ENCODE assay signal across 1 cellular context in the genomic region with DNA sequence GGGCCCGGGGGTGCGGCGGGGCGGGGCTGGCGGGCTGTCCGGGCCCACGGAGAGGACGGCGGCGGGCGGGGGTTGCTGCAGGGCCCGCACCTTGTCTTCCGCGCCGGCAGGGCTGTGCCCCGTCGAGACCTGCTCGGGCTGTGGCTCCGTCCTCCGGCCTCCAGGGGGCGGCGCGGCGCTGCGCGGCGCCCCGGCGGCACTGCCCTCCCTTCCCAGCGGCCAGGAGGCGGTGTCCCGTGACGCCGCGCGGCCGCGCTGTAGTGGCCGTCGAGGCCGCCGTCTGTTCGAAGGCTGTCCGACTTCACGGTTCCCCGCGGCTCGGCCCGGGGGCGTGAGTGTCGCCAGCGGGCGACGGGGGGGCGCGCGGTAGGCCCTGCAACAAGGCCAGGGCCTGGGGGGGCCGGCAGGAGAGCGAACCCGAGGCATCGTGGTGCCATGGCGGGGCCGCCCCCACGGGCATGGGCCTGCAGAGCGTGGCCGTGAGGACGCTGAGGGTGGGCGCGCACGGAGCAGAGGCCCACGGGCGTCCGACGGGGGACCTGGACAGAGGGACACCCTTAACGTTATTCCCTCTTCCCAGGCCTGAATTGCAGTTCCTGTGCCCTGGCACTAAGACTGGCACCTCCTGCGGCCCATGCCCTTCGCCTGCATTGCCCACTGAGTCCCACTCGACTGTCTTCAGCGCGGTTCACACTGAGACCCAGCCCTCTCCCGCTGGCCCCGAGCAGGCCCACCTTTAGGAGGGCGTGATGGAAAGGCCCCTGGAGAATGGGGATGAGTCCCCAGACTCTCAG.
TF ChIP-seq lines count a peak whose summit lies in the region.

A gene with protein sequence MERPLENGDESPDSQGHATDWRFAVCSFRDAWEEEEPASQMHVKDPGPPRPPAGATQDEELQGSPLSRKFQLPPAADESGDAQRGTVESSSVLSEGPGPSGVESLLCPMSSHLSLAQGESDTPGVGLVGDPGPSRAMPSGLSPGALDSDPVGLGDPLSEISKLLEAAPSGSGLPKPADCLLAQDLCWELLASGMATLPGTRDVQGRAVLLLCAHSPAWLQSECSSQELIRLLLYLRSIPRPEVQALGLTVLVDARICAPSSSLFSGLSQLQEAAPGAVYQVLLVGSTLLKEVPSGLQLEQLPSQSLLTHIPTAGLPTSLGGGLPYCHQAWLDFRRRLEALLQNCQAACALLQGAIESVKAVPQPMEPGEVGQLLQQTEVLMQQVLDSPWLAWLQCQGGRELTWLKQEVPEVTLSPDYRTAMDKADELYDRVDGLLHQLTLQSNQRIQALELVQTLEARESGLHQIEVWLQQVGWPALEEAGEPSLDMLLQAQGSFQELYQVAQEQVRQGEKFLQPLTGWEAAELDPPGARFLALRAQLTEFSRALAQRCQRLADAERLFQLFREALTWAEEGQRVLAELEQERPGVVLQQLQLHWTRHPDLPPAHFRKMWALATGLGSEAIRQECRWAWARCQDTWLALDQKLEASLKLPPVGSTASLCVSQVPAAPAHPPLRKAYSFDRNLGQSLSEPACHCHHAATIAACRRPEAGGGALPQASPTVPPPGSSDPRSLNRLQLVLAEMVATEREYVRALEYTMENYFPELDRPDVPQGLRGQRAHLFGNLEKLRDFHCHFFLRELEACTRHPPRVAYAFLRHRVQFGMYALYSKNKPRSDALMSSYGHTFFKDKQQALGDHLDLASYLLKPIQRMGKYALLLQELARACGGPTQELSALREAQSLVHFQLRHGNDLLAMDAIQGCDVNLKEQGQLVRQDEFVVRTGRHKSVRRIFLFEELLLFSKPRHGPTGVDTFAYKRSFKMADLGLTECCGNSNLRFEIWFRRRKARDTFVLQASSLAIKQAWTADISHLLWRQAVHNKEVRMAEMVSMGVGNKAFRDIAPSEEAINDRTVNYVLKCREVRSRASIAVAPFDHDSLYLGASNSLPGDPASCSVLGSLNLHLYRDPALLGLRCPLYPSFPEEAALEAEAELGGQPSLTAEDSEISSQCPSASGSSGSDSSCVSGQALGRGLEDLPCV (plus strand): TSS at position 237 of the 794 bp plus-strand sequence. CDS start 513 bp downstream, at position 750.

TF ChIP-seq in HepG2, 621 proteins besides CTCF, POLR2A, EP300 and RAD21 (continued from another document and continues in another):
- TF ChIP-seq, protein P1, sequence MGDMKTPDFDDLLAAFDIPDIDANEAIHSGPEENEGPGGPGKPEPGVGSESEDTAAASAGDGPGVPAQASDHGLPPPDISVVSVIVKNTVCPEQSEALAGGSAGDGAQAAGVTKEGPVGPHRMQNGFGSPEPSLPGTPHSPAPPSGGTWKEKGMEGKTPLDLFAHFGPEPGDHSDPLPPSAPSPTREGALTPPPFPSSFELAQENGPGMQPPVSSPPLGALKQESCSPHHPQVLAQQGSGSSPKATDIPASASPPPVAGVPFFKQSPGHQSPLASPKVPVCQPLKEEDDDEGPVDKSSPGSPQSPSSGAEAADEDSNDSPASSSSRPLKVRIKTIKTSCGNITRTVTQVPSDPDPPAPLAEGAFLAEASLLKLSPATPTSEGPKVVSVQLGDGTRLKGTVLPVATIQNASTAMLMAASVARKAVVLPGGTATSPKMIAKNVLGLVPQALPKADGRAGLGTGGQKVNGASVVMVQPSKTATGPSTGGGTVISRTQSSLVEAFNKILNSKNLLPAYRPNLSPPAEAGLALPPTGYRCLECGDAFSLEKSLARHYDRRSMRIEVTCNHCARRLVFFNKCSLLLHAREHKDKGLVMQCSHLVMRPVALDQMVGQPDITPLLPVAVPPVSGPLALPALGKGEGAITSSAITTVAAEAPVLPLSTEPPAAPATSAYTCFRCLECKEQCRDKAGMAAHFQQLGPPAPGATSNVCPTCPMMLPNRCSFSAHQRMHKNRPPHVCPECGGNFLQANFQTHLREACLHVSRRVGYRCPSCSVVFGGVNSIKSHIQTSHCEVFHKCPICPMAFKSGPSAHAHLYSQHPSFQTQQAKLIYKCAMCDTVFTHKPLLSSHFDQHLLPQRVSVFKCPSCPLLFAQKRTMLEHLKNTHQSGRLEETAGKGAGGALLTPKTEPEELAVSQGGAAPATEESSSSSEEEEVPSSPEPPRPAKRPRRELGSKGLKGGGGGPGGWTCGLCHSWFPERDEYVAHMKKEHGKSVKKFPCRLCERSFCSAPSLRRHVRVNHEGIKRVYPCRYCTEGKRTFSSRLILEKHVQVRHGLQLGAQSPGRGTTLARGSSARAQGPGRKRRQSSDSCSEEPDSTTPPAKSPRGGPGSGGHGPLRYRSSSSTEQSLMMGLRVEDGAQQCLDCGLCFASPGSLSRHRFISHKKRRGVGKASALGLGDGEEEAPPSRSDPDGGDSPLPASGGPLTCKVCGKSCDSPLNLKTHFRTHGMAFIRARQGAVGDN (CRISPR knock-in tag; IDR thresholded peaks at IDR 0.05) = peak; percentile 97
- TF ChIP-seq ZNF335 (CRISPR knock-in tag; IDR thresholded peaks at IDR 0.05) = no peak
- peak; percentile 39 for TF ChIP-seq MAZ (IDR thresholded peaks at IDR 0.05; ENCODE audit: borderline replicate concordance, low read depth, low read length)
- TF ChIP-seq MAZ (CRISPR knock-in tag; IDR thresholded peaks at IDR 0.05; ENCODE audit: low read depth) = peak; percentile 85
- TF ChIP-seq FOXA3 (CRISPR knock-in tag; IDR thresholded peaks at IDR 0.05) = peak; percentile 41; the same call in 1 of the 2 replicates
- no peak for TF ChIP-seq SMAD9 (CRISPR knock-in tag; IDR thresholded peaks at IDR 0.05)
- no peak for TF ChIP-seq ZC3H4 (CRISPR knock-in tag; IDR thresholded peaks at IDR 0.05; ENCODE audit: borderline replicate concordance)
- TF ChIP-seq NFYC (CRISPR knock-in tag; IDR thresholded peaks at IDR 0.05) = no peak; the same call in 1 of the 2 replicates
- TF ChIP-seq, protein P2, sequence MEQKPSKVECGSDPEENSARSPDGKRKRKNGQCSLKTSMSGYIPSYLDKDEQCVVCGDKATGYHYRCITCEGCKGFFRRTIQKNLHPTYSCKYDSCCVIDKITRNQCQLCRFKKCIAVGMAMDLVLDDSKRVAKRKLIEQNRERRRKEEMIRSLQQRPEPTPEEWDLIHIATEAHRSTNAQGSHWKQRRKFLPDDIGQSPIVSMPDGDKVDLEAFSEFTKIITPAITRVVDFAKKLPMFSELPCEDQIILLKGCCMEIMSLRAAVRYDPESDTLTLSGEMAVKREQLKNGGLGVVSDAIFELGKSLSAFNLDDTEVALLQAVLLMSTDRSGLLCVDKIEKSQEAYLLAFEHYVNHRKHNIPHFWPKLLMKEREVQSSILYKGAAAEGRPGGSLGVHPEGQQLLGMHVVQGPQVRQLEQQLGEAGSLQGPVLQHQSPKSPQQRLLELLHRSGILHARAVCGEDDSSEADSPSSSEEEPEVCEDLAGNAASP (CRISPR knock-in tag; IDR thresholded peaks at IDR 0.05; ENCODE audit: borderline replicate concordance) = no peak
- TF ChIP-seq, protein P3, sequence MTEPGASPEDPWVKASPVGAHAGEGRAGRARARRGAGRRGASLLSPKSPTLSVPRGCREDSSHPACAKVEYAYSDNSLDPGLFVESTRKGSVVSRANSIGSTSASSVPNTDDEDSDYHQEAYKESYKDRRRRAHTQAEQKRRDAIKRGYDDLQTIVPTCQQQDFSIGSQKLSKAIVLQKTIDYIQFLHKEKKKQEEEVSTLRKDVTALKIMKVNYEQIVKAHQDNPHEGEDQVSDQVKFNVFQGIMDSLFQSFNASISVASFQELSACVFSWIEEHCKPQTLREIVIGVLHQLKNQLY (CRISPR knock-in tag; IDR thresholded peaks at IDR 0.05) = no peak; the same call in 1 of the 2 replicates
- no peak for TF ChIP-seq CBX1 (IDR thresholded peaks at IDR 0.05; ENCODE audit: low read depth)
- TF ChIP-seq U2AF1 (optimal IDR thresholded peaks at IDR 0.05; ENCODE audit: low read depth, low read length) = no peak
- TF ChIP-seq KLF9 (CRISPR knock-in tag; IDR thresholded peaks at IDR 0.05; ENCODE audit: low read depth) = no peak
- peak; percentile 74; the same call in 1 of the 2 replicates for TF ChIP-seq ZNF562 (CRISPR knock-in tag; IDR thresholded peaks at IDR 0.05; ENCODE audit: borderline replicate concordance)
- peak; percentile 91 for TF ChIP-seq SAFB2 (CRISPR knock-in tag; IDR thresholded peaks at IDR 0.05; ENCODE audit: borderline replicate concordance, low read depth)
- TF ChIP-seq RCOR2 (CRISPR knock-in tag; IDR thresholded peaks at IDR 0.05) = no peak; the same call in 1 of the 2 replicates
- TF ChIP-seq, protein P4, sequence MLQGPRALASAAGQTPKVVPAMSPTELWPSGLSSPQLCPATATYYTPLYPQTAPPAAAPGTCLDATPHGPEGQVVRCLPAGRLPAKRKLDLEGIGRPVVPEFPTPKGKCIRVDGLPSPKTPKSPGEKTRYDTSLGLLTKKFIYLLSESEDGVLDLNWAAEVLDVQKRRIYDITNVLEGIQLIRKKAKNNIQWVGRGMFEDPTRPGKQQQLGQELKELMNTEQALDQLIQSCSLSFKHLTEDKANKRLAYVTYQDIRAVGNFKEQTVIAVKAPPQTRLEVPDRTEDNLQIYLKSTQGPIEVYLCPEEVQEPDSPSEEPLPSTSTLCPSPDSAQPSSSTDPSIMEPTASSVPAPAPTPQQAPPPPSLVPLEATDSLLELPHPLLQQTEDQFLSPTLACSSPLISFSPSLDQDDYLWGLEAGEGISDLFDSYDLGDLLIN (CRISPR knock-in tag; IDR thresholded peaks at IDR 0.05; ENCODE audit: borderline replicate concordance) = no peak
- no peak for TF ChIP-seq ARID2 (CRISPR knock-in tag; IDR thresholded peaks at IDR 0.05; ENCODE audit: borderline replicate concordance)
- no peak for TF ChIP-seq MAFF (IDR thresholded peaks at IDR 0.05; ENCODE audit: low read depth, low read length)
- 0 out of 2 replicates have a peak, but pooled peaks have one; percentile 15 for TF ChIP-seq ZNF577 (CRISPR knock-in tag; IDR thresholded peaks at IDR 0.05; ENCODE audit: borderline replicate concordance, low read depth)
- TF ChIP-seq REPIN1 (CRISPR knock-in tag; IDR thresholded peaks at IDR 0.05; ENCODE audit: borderline replicate concordance, low read depth) = peak; percentile 52; the same call in 1 of the 2 replicates
- TF ChIP-seq ZNF253 (CRISPR knock-in tag; IDR thresholded peaks at IDR 0.05; ENCODE audit: borderline replicate concordance) = peak; percentile 93; the same call in 1 of the 2 replicates
- TF ChIP-seq, protein P5, sequence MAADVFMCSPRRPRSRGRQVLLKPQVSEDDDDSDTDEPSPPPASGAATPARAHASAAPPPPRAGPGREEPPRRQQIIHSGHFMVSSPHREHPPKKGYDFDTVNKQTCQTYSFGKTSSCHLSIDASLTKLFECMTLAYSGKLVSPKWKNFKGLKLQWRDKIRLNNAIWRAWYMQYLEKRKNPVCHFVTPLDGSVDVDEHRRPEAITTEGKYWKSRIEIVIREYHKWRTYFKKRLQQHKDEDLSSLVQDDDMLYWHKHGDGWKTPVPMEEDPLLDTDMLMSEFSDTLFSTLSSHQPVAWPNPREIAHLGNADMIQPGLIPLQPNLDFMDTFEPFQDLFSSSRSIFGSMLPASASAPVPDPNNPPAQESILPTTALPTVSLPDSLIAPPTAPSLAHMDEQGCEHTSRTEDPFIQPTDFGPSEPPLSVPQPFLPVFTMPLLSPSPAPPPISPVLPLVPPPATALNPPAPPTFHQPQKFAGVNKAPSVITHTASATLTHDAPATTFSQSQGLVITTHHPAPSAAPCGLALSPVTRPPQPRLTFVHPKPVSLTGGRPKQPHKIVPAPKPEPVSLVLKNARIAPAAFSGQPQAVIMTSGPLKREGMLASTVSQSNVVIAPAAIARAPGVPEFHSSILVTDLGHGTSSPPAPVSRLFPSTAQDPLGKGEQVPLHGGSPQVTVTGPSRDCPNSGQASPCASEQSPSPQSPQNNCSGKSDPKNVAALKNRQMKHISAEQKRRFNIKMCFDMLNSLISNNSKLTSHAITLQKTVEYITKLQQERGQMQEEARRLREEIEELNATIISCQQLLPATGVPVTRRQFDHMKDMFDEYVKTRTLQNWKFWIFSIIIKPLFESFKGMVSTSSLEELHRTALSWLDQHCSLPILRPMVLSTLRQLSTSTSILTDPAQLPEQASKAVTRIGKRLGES (CRISPR knock-in tag; IDR thresholded peaks at IDR 0.05; ENCODE audit: borderline replicate concordance) = no peak
- TF ChIP-seq, protein P6, sequence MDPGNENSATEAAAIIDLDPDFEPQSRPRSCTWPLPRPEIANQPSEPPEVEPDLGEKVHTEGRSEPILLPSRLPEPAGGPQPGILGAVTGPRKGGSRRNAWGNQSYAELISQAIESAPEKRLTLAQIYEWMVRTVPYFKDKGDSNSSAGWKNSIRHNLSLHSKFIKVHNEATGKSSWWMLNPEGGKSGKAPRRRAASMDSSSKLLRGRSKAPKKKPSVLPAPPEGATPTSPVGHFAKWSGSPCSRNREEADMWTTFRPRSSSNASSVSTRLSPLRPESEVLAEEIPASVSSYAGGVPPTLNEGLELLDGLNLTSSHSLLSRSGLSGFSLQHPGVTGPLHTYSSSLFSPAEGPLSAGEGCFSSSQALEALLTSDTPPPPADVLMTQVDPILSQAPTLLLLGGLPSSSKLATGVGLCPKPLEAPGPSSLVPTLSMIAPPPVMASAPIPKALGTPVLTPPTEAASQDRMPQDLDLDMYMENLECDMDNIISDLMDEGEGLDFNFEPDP (CRISPR knock-in tag; conservative IDR thresholded peaks at IDR 0.05) = no peak
- TF ChIP-seq, protein P7, sequence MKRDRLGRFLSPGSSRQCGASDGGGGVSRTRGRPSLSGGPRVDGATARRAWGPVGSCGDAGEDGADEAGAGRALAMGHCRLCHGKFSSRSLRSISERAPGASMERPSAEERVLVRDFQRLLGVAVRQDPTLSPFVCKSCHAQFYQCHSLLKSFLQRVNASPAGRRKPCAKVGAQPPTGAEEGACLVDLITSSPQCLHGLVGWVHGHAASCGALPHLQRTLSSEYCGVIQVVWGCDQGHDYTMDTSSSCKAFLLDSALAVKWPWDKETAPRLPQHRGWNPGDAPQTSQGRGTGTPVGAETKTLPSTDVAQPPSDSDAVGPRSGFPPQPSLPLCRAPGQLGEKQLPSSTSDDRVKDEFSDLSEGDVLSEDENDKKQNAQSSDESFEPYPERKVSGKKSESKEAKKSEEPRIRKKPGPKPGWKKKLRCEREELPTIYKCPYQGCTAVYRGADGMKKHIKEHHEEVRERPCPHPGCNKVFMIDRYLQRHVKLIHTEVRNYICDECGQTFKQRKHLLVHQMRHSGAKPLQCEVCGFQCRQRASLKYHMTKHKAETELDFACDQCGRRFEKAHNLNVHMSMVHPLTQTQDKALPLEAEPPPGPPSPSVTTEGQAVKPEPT (CRISPR knock-in tag; IDR thresholded peaks at IDR 0.05; ENCODE audit: low read depth) = peak; percentile 88
- TF ChIP-seq, protein P8, sequence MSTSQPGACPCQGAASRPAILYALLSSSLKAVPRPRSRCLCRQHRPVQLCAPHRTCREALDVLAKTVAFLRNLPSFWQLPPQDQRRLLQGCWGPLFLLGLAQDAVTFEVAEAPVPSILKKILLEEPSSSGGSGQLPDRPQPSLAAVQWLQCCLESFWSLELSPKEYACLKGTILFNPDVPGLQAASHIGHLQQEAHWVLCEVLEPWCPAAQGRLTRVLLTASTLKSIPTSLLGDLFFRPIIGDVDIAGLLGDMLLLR (CRISPR knock-in tag; IDR thresholded peaks at IDR 0.05) = no peak; the same call in 1 of the 2 replicates
- TF ChIP-seq, protein P9, sequence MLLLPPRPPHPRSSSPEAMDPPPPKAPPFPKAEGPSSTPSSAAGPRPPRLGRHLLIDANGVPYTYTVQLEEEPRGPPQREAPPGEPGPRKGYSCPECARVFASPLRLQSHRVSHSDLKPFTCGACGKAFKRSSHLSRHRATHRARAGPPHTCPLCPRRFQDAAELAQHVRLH (CRISPR knock-in tag; IDR thresholded peaks at IDR 0.05; ENCODE audit: borderline replicate concordance, low read depth) = no peak
- TF ChIP-seq ZNF672 (CRISPR knock-in tag; IDR thresholded peaks at IDR 0.05) = peak; percentile 81
- TF ChIP-seq ZNF180 (CRISPR knock-in tag; IDR thresholded peaks at IDR 0.05; ENCODE audit: borderline replicate concordance, low read depth) = no peak
- no peak for TF ChIP-seq MIER2 (CRISPR knock-in tag; IDR thresholded peaks at IDR 0.05)
